Comparison of ENCODE assay signal across 1 cellular context in genomic region chr7:143252002-143252401, GRCh38.
A peak's percentile ranks its signal among the peaks of the same experiment; 100 is the strongest.
TF ChIP-seq lines count a peak whose summit lies in the region.

No MANE protein-coding gene starts in this region.

TF ChIP-seq in K562, 482 proteins besides CTCF, POLR2A, EP300 and RAD21:
- 0 out of 3 replicates have a peak, but pooled peaks of 1 of the 2 experiments have one; percentile 14 for TF ChIP-seq CBX3 (IDR thresholded peaks at IDR 0.05; ENCODE audit: borderline replicate concordance in 1 of 2, low read length in 2 of 2)
- TF ChIP-seq NFIC (IDR thresholded peaks at IDR 0.05): no peak
- no peak for TF ChIP-seq NBN (IDR thresholded peaks at IDR 0.05; ENCODE audit: low read depth)
- no peak for TF ChIP-seq TEAD1 (CRISPR knock-in tag; IDR thresholded peaks at IDR 0.05)
- no peak for TF ChIP-seq GMEB1 (CRISPR knock-in tag; IDR thresholded peaks at IDR 0.05)
- no peak for TF ChIP-seq BRD9 (IDR thresholded peaks at IDR 0.05; ENCODE audit: low read depth, partially characterized antibody)
- TF ChIP-seq HMG20B (CRISPR knock-in tag; IDR thresholded peaks at IDR 0.05): no peak
TF ChIP-seq in K562: peak in this region for 1.
